8 cellular contexts compared by ENCODE assay signal in genomic region chr17:64781394-64781793, GRCh38.
A peak's percentile ranks its signal among the peaks of the same experiment; 100 is the strongest.
DNase-seq lines count a peak whose midpoint lies in the region; ATAC-seq lines count a peak whose summit lies in the region.

No MANE protein-coding gene starts in this region.

- no peak overlapping the region for H3K9ac ChIP-seq in rectal smooth muscle tissue (ENCODE audit: low read length)

- H3K4me1 ChIP-seq in rectal smooth muscle tissue (ENCODE audit: control insufficient read depth, insufficient read depth, low read length) = peaks cover 7% of the 10 kb centered on the region

- peak overlapping the region; percentile 27 for H3K4me3 ChIP-seq in rectal smooth muscle tissue (ENCODE audit: low read length)

- no peak overlapping the region for H3K27ac ChIP-seq in rectal smooth muscle tissue (ENCODE audit: low read depth, low read length)

- intact Hi-C loops in Right ventricle myocardium superior (cut with DNase I) = no loop called here

- peaks cover 14% of the 10 kb centered on the region for H3K36me3 ChIP-seq in rectal smooth muscle tissue (ENCODE audit: control insufficient read depth, insufficient read depth, low read length)

- ATAC-seq in Right ventricle myocardium superior (ENCODE audit: poor library complexity) (peak; percentile 30), GM19452 (IDR thresholded peaks at IDR 0.05; ENCODE audit: unreplicated experiment) (no peak)

- peaks cover 19% of the 10 kb centered on the region for H3K27me3 ChIP-seq in rectal smooth muscle tissue (ENCODE audit: control insufficient read depth, insufficient read depth, low read length)

- peak; percentile 73 for DNase-seq in DMS53 (lab: John Stamatoyannopoulos, UW)
- DNase-seq in MV-4-11 (lab: John Stamatoyannopoulos, UW) = peak; percentile 68
- peak; percentile 62 to 66 for DNase-seq in activated T-cell treated with anti-CD3 and anti-CD28 coated beads, Interleukin-2, amount 50 U/mL, for 48 hours
- peak; percentile 87 for DNase-seq in Right ventricle myocardium superior
- DNase-seq in cerebellum (ENCODE audit: low spot score) = no peak
- DNase-seq in DMS79 (lab: John Stamatoyannopoulos, UW) = no peak

Comparison
In these comparisons a context has a peak if more than half of its experiments do, and no peak if none do; other contexts are left out.
1. DNase-seq: peak in DMS53 (single experiment), MV-4-11 (single experiment), activated T-cell treated with anti-CD3 and anti-CD28 coated beads, Interleukin-2, amount 50 U/mL, for 48 hours (2 of 2) and Right ventricle myocardium superior (single experiment); none in cerebellum (single experiment) and DMS79 (single experiment).